Comparison of ENCODE assay signal across 13 cellular contexts in the genomic region with DNA sequence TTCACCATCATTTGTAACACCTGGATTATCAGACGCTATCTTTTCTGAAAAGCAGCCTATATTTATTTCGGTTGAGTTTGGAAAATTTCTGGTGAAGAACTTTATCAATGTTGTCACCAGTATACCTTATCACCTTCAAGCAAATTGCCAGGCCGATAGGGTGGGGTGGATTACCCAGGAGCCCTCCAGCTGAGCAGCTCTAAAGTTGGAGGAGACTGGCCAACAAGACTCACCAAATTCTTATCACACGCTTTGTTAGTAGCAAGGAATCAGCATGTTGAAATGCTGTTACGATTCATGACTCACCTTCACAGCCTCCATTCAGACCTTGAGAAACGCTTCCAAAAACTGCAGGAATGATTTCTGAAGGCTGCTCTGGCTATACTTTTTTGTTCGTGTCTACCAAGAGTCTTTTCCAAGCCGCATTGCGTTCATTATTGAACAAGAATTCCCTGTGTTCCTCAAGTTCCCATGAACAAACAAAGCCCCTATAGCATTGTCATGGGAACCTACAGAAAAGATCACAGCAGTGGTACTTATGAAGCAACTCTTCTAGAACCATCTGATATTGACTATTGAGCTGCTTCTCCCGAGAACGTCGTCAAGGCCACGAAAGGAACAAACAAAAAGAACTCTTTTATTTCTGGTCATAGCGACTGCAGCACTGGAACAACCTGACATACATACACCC.
"Had no signal": no experiment of that assay in that cellular context is flagged by ENCODE, and none has a peak within 500 bp of the region (broad histone marks: within the 10 kb centered on the region; RNA-seq: fewer than 3 reads in every experiment).

No MANE protein-coding gene starts in this region.

- H3K27me3 Mint-ChIP-seq: activated naive CD8-positive, alpha-beta T cell had no signal

- ATAC-seq: activated T-cell treated with anti-CD3 and anti-CD28 coated beads, Interleukin-2, amount 50 U/mL, for 4 hours; right cardiac atrium had no signal

- H3K4me3 Mint-ChIP-seq: activated naive CD8-positive, alpha-beta T cell; activated T-cell treated with anti-CD3 and anti-CD28 coated beads, Interleukin-2, amount 50 U/mL, for 4 hours had no signal

- H3K36me3 Mint-ChIP-seq: activated naive CD8-positive, alpha-beta T cell had no signal

- H3K9me3 Mint-ChIP-seq: activated T-cell treated with anti-CD3 and anti-CD28 coated beads, Interleukin-2, amount 50 U/mL, for 4 hours had no signal

- DNase-seq: activated CD4-positive, alpha-beta T cell treated with anti-CD3 and anti-CD28 coated beads, Interleukin-2, amount 50 U/mL, for 4 hours; activated CD4-positive, CD25-positive, alpha-beta regulatory T cell treated with anti-CD3 and anti-CD28 coated beads, Interleukin-2, amount 50 U/mL, for 72 hours; activated effector memory CD4-positive, alpha-beta T cell treated with anti-CD3 and anti-CD28 coated beads, Interleukin-2, amount 50 U/mL, for 16 hours; activated T-cell treated with anti-CD3 and anti-CD28 coated beads, Interleukin-2, amount 50 U/mL, for 4 hours; caudate nucleus; cortex of kidney; effector memory CD4-positive, alpha-beta T cell; hypothalamus; midbrain; right cardiac atrium; small intestine; T-helper 9 cell had no signal

- H3K27ac Mint-ChIP-seq: activated naive CD8-positive, alpha-beta T cell had no signal
